In genomic region chrX:154804957-154805695, GRCh38 we compare ENCODE assay signal across 9 cellular contexts. TPM values are rescaled to one million over a fixed set of nuclear protein-coding genes. Genes with fewer than 3 reads are reported as not detected.
DNase-seq lines count a peak whose midpoint lies in the region; ATAC-seq, FAIRE-seq and TF ChIP-seq lines count a peak whose summit lies in the region.
"Had no signal": no experiment of that assay in that cellular context is flagged by ENCODE, and none has a peak within 500 bp of the region (broad histone marks: within the 10 kb centered on the region; RNA-seq: fewer than 3 reads in every experiment).

TSS of gene MPP1 (minus strand) at chrX:154805485. CDS start at chrX:154805373, 112 bp downstream.

- peaks cover 3 to 11% of the 10 kb centered on the region in 2 donors for H3K4me1 ChIP-seq in kidney (ENCODE audit: control insufficient read depth in 1 of 2, insufficient read depth in 1 of 2, low read depth in 1 of 2, low read length in 2 of 2)

- no peaks in the 10 kb centered on the region for H3K9me3 ChIP-seq in kidney (ENCODE audit: control insufficient read depth in 1 of 2, low read length in 2 of 2)

- peaks cover 6% of the 10 kb centered on the region for H3K4me1 Mint-ChIP-seq in central memory CD8-positive, alpha-beta T cell

- no peak within 1 kb of the TSS for H3K27ac Mint-ChIP-seq in central memory CD8-positive, alpha-beta T cell (ENCODE audit: low read depth)

- H3K4me3 Mint-ChIP-seq in central memory CD8-positive, alpha-beta T cell, result peak within 1 kb of the TSS; percentile 72

- peak within 1 kb of the TSS; percentile 9 to 69 for H3K9ac ChIP-seq in kidney (ENCODE audit: low read length in 2 of 2)

- FAIRE-seq in kidney (lab: Jason Lieb, UNC), result no peak

- peak within 1 kb of the TSS; percentile 60 to 63 for H3K27ac ChIP-seq in kidney (ENCODE audit: low read depth in 2 of 2, low read length in 2 of 2)
- H3K27ac ChIP-seq: C4-2B had no signal

- peak; percentile 98 for ATAC-seq in HG02798 (IDR thresholded peaks at IDR 0.05; ENCODE audit: poor library complexity, unreplicated experiment)
- peak; percentile 91 for ATAC-seq in central memory CD8-positive, alpha-beta T cell (replicated peaks; ENCODE audit: extremely low read depth, poor library complexity, severe bottlenecking)

- intact Hi-C loops in kidney (cut with DNase I), result no loop called here

- no peaks in the 10 kb centered on the region for H3K9me3 Mint-ChIP-seq in central memory CD8-positive, alpha-beta T cell

- no peak for TF ChIP-seq CTCF in kidney (IDR thresholded peaks at IDR 0.05; ENCODE audit: borderline replicate concordance, extremely low read depth, insufficient read depth)

- no peaks in the 10 kb centered on the region for H3K27me3 Mint-ChIP-seq in central memory CD8-positive, alpha-beta T cell

- DNase-seq in NCI-H187 (lab: John Stamatoyannopoulos, UW), result peak; percentile 65 to 82
- no peak for DNase-seq in NCI-H187 treated with DMSO at 0.1 percent for 48 hours (lab: John Stamatoyannopoulos, UW)
- DNase-seq in NCI-H2029 (lab: John Stamatoyannopoulos, UW), result peak; percentile 51
- DNase-seq in activated CD4-positive, CD25-positive, alpha-beta regulatory T cell treated with anti-CD3 and anti-CD28 coated beads, Interleukin-2, amount 50 U/mL, for 72 hours, result peak; percentile 76
- DNase-seq in central memory CD8-positive, alpha-beta T cell (ENCODE audit: low spot score in 2 of 2), result peak; percentile 62 to 63
- peak; percentile 89 for DNase-seq in kidney
- DNase-seq in stimulated activated CD4-positive, alpha-beta T cell treated with anti-CD3 and anti-CD28 coated beads, Interleukin-15, amount 100 ng/mL, for 1 hour (ENCODE audit: low read depth in 1 of 2, low spot score in 1 of 2), result peak; percentile 47 to 61

- no peaks in the 10 kb centered on the region for H3K36me3 ChIP-seq in kidney (ENCODE audit: control insufficient read depth in 1 of 2, insufficient read depth in 2 of 2, low read length in 2 of 2)

- no peaks in the 10 kb centered on the region for H3K36me3 Mint-ChIP-seq in central memory CD8-positive, alpha-beta T cell (ENCODE audit: insufficient read depth)

- peak within 1 kb of the TSS; percentile 71 to 74 for H3K4me3 ChIP-seq in kidney (ENCODE audit: low read length in 2 of 2)

RNA-seq across cellular contexts. Expression of gene MPP1, which starts in this region (rescaled TPM):
- total RNA-seq in kidney, result 47.0 TPM
- 76.4 TPM for polyA plus RNA-seq in kidney (ENCODE audit: insufficient read depth, low read depth, low replicate concordance)
